Comparison of ENCODE assay signal across 17 cellular contexts in the genomic region with DNA sequence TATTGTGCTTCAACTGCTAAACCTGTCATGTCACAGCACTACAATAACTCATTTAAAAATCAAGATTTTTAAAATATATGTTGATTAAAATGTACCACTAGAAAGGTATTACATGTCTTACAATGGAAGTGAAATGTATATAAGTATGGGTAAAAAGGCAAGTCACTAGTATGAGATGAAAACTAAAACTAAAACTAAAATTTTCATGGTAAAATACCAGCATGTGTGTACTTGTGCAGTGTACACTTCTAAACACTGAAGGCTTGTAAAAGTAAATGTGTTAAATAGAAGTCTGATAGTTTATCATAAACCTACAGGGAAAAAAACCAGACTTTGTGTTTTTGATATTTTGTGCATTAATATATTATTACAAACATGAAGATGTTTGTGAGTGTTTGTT. TPM values are rescaled to one million over a fixed set of nuclear protein-coding genes. Genes with fewer than 3 reads are reported as not detected.
DNase-seq lines count a peak whose midpoint lies in the region; ATAC-seq lines count a peak whose summit lies in the region.
"Had no signal": no experiment of that assay in that cellular context is flagged by ENCODE, and none has a peak within 500 bp of the region (broad histone marks: within the 10 kb centered on the region; RNA-seq: fewer than 3 reads in every experiment).

No MANE protein-coding gene starts in this region.

- no peak for ATAC-seq in CD4-positive, CD25-positive, alpha-beta regulatory T cell (ENCODE audit: low read depth in 2 of 2)
- ATAC-seq in GM19395 (IDR thresholded peaks at IDR 0.05; ENCODE audit: unreplicated experiment) (peak; percentile 45), GM21786 (IDR thresholded peaks at IDR 0.05; ENCODE audit: unreplicated experiment) (peak; percentile 51), GM21381 (IDR thresholded peaks at IDR 0.05; ENCODE audit: unreplicated experiment) (no peak)
- ATAC-seq: A549 had no signal

- peaks cover 12 to 29% (median 21%) of the 10 kb centered on the region in 4 donors for H3K4me1 Mint-ChIP-seq in CD4-positive, CD25-positive, alpha-beta regulatory T cell

- peak in 1 of 3 donors; percentile 26 for DNase-seq in CD4-positive, CD25-positive, alpha-beta regulatory T cell
- DNase-seq in SK-N-MC (ENCODE audit: low read depth, low spot score) (no peak), DMS53 (lab: John Stamatoyannopoulos, UW) (no peak)
- no peak for DNase-seq in activated T-cell treated with anti-CD3 and anti-CD28 coated beads, Interleukin-2, amount 50 U/mL, for 48 hours
- DNase-seq: C1 segment of cervical spinal cord; EL; NCI-H1417; NCI-H1930; NCI-H446 treated with DMSO at 0.1 percent for 48 hours; NK-92 treated with Interleukin-12 subunit alpha and Interleukin-12 subunit beta, amount 100 ng/mL, for 24 hours; SJCRH30; T-helper 2 cell had no signal

- no peaks in the 10 kb centered on the region for H3K9me3 ChIP-seq in CD4-positive, CD25-positive, alpha-beta regulatory T cell (ENCODE audit: control insufficient read depth in 2 of 2, low read length in 2 of 2)
- H3K9me3 ChIP-seq in SK-N-MC (ENCODE audit: low read depth, low read length): no peaks in the 10 kb centered on the region
- H3K9me3 ChIP-seq: A549 had no signal

- no peaks in the 10 kb centered on the region for H3K36me3 ChIP-seq in CD4-positive, CD25-positive, alpha-beta regulatory T cell (ENCODE audit: control insufficient read depth, insufficient read depth, low read length)
- H3K36me3 ChIP-seq in SK-N-MC (ENCODE audit: insufficient read depth, low read length): no peaks in the 10 kb centered on the region
- H3K36me3 ChIP-seq: SJCRH30 had no signal

- no peaks in the 10 kb centered on the region for H3K27me3 ChIP-seq in CD4-positive, CD25-positive, alpha-beta regulatory T cell (ENCODE audit: control insufficient read depth, insufficient read depth, low read length)
- H3K27me3 ChIP-seq: SJCRH30 had no signal

- H3K4me3 Mint-ChIP-seq in CD4-positive, CD25-positive, alpha-beta regulatory T cell: peak overlapping the region in 2 of 4 donors; percentile 2 to 85

- peak overlapping the region; percentile 82 for H3K4me3 ChIP-seq in CD4-positive, CD25-positive, alpha-beta regulatory T cell (ENCODE audit: low read depth, low read length)
- no peak overlapping the region for H3K4me3 ChIP-seq in SK-N-MC
- H3K4me3 ChIP-seq: A549, SJCRH30 had no signal

- no peaks in the 10 kb centered on the region for H3K27me3 Mint-ChIP-seq in CD4-positive, CD25-positive, alpha-beta regulatory T cell

- peaks cover 15% of the 10 kb centered on the region for H3K4me1 ChIP-seq in CD4-positive, CD25-positive, alpha-beta regulatory T cell (ENCODE audit: control insufficient read depth, insufficient read depth, low read length, poor library complexity, severe bottlenecking)
- H3K4me1 ChIP-seq: A549, SJCRH30 had no signal

- H3K27ac ChIP-seq in CD4-positive, CD25-positive, alpha-beta regulatory T cell (ENCODE audit: insufficient read depth, low read length, poor library complexity, severe bottlenecking): no peak overlapping the region
- H3K27ac ChIP-seq in SK-N-MC: peak overlapping the region; percentile 56; the same call in 1 of the 2 replicates
- H3K27ac ChIP-seq: A549, SJCRH30 had no signal

- no peak overlapping the region for H3K9ac ChIP-seq in SK-N-MC (ENCODE audit: insufficient read length)

- H3K36me3 Mint-ChIP-seq in CD4-positive, CD25-positive, alpha-beta regulatory T cell: peaks cover 7% of the 10 kb centered on the region

- peaks cover 0 to 6% (median 3%) of the 10 kb centered on the region in 7 donors for H3K9me3 Mint-ChIP-seq in CD4-positive, CD25-positive, alpha-beta regulatory T cell

- H3K27ac Mint-ChIP-seq in CD4-positive, CD25-positive, alpha-beta regulatory T cell: no peak overlapping the region

RNA-seq across cellular contexts. Expression of gene TMEM244, which starts 13.7 kb away (rescaled TPM):
- 1.1 TPM for total RNA-seq in CD4-positive, CD25-positive, alpha-beta regulatory T cell
- polyA plus RNA-seq in CD4-positive, CD25-positive, alpha-beta regulatory T cell: 1 to 10 TPM; 3.4 to 6.1 (median 4.8) TPM
- total RNA-seq: H1, SJCRH30 had no signal
- polyA plus RNA-seq: A549, H1 had no signal

Comparison
In these comparisons a context has a peak if more than half of its experiments do, and no peak if none do; other contexts are left out.
1. ATAC-seq: peak in GM19395 (single experiment) and GM21786 (single experiment); none in CD4-positive, CD25-positive, alpha-beta regulatory T cell (0 of 2) and GM21381 (single experiment).